8 cellular contexts compared by ENCODE assay signal in genomic region chr2:127675335-127676261, GRCh38. TPM values are rescaled to one million over a fixed set of nuclear protein-coding genes. Genes with fewer than 3 reads are reported as not detected.
DNase-seq lines count a peak whose midpoint lies in the region; ATAC-seq and TF ChIP-seq lines count a peak whose summit lies in the region.

Gene LIMS2 (minus strand): TSS chr2:127675530. CDS start chr2:127675024, 506 bp downstream.

- no peaks in the 10 kb centered on the region for H3K9me3 ChIP-seq in HUES48 (ENCODE audit: control insufficient read depth, insufficient read depth, low read length)

- CTCF ChIA-PET in BJ (lab: Yijun Ruan, JAX) = interaction anchor here (0.6 to 3.6 kb wide), 16 partner anchors 10 to 176 kb away, joined by 3 to 24 read pairs (median 3); no protein-coding TSS in a partner anchor

- peak within 1 kb of the TSS; percentile 60 for H3K4me3 ChIP-seq in BJ (ENCODE audit: low read depth, low read length)
- peak within 1 kb of the TSS; percentile 68 for H3K4me3 ChIP-seq in HUES48 (ENCODE audit: low read depth, low read length)
- peak within 1 kb of the TSS; percentile 52 for H3K4me3 ChIP-seq in brain microvascular endothelial cell (ENCODE audit: low read depth, low read length)

- H3K27ac ChIP-seq in HUES48 (ENCODE audit: low read depth, low read length) = no peak within 1 kb of the TSS
- no peak within 1 kb of the TSS for H3K27ac ChIP-seq in brain microvascular endothelial cell

- POLR2A ChIA-PET in BJ (lab: Charles Lee) = interaction anchor here (0.5 to 0.7 kb wide), 3 partner anchors 11 to 262 kb away, joined by 3 to 4 read pairs (median 3); no protein-coding TSS in a partner anchor

- peaks cover 4% of the 10 kb centered on the region for H3K36me3 ChIP-seq in BJ (ENCODE audit: control insufficient read depth, insufficient read depth, low read length)
- H3K36me3 ChIP-seq in HUES48 (ENCODE audit: control insufficient read depth, insufficient read depth, low read length) = no peaks in the 10 kb centered on the region
- no peaks in the 10 kb centered on the region for H3K36me3 ChIP-seq in brain microvascular endothelial cell (replicated peaks)

- in situ Hi-C loops in brain microvascular endothelial cell (cut with HindIII; ENCODE audit: low pct_ligation_motif_present, low sequenced_read_pairs) = no loop called here

- H3K36me3 Mint-ChIP-seq in stimulated activated effector memory CD8-positive, alpha-beta T cell treated with anti-CD3 and anti-CD28 coated beads, Interleukin-12 subunit alpha, Interleukin-12 subunit beta, amount 100 ng/mL, for 72 hours = no peaks in the 10 kb centered on the region

- peaks cover 8% of the 10 kb centered on the region for H3K4me1 ChIP-seq in HUES48 (ENCODE audit: control insufficient read depth, insufficient read depth, low read length)

- peaks cover 12% of the 10 kb centered on the region for H3K27me3 ChIP-seq in BJ (ENCODE audit: control insufficient read depth, insufficient read depth, low read length)
- H3K27me3 ChIP-seq in HUES48 (ENCODE audit: control insufficient read depth, insufficient read depth, low read length) = peaks cover 56% of the 10 kb centered on the region
- no peaks in the 10 kb centered on the region for H3K27me3 ChIP-seq in brain microvascular endothelial cell (replicated peaks)

- peak; percentile 26; the same call in 1 of the 2 replicates for TF ChIP-seq CTCF in BJ (IDR thresholded peaks at IDR 0.05; ENCODE audit: insufficient read depth, low read depth, low read length)
- no peak for TF ChIP-seq CTCF in brain microvascular endothelial cell (IDR thresholded peaks at IDR 0.05; ENCODE audit: low read depth, low read length, missing control alignments)

- no peaks in the 10 kb centered on the region for H3K9me3 Mint-ChIP-seq in stimulated activated effector memory CD8-positive, alpha-beta T cell treated with anti-CD3 and anti-CD28 coated beads, Interleukin-12 subunit alpha, Interleukin-12 subunit beta, amount 100 ng/mL, for 72 hours

- peak; percentile 37 for DNase-seq in BJ (ENCODE audit: low read depth)
- no peak for DNase-seq in brain microvascular endothelial cell
- peak; percentile 74 for DNase-seq in islet precursor cell
- no peak for DNase-seq in stimulated activated effector memory CD8-positive, alpha-beta T cell treated with anti-CD3 and anti-CD28 coated beads, Interleukin-12 subunit alpha, Interleukin-12 subunit beta, amount 100 ng/mL, for 72 hours (ENCODE audit: low spot score in 2 of 2)
- no peak for DNase-seq in activated gamma-delta T cell (lab: John Stamatoyannopoulos, UW)
- no peak for DNase-seq in SK-N-DZ (ENCODE audit: low spot score)

- peaks cover 11% of the 10 kb centered on the region for H3K4me1 Mint-ChIP-seq in stimulated activated effector memory CD8-positive, alpha-beta T cell treated with anti-CD3 and anti-CD28 coated beads, Interleukin-12 subunit alpha, Interleukin-12 subunit beta, amount 100 ng/mL, for 72 hours

- no peak for ATAC-seq in stimulated activated effector memory CD8-positive, alpha-beta T cell treated with anti-CD3 and anti-CD28 coated beads, Interleukin-12 subunit alpha, Interleukin-12 subunit beta, amount 100 ng/mL, for 72 hours
- no peak for ATAC-seq in GM21526 (IDR thresholded peaks at IDR 0.05; ENCODE audit: low FRiP score, unreplicated experiment)

- no peak within 1 kb of the TSS for H3K27ac Mint-ChIP-seq in stimulated activated effector memory CD8-positive, alpha-beta T cell treated with anti-CD3 and anti-CD28 coated beads, Interleukin-12 subunit alpha, Interleukin-12 subunit beta, amount 100 ng/mL, for 72 hours

- H3K4me3 Mint-ChIP-seq in stimulated activated effector memory CD8-positive, alpha-beta T cell treated with anti-CD3 and anti-CD28 coated beads, Interleukin-12 subunit alpha, Interleukin-12 subunit beta, amount 100 ng/mL, for 72 hours = peak within 1 kb of the TSS; percentile 68

- no peak within 1 kb of the TSS for H3K9ac ChIP-seq in HUES48 (ENCODE audit: low read depth, low read length)

RNA-seq across cellular contexts. Expression of gene LIMS2, which starts in this region (rescaled TPM):
- polyA plus RNA-seq in BJ (2011; rRNA removed) = 33.2 and 46.1 TPM in 2 replicates
- 51.5 and 88.1 TPM in 2 replicates for polyA minus RNA-seq in BJ (2011; rRNA and poly(A)+ RNA removed)
- 4.7 and 7.0 TPM in 2 replicates for polyA plus RNA-seq in SK-N-DZ (2014; cell fraction: cytosol; rRNA removed)
- 1.4 and 1.9 TPM in 2 replicates for polyA plus RNA-seq in SK-N-DZ (2014; cell fraction: nucleus; rRNA removed)

Comparison
In these comparisons a context has a peak if more than half of its experiments do, and no peak if none do; other contexts are left out.
1. DNase-seq: peak in BJ (single experiment) and islet precursor cell (single experiment); none in brain microvascular endothelial cell (single experiment), stimulated activated effector memory CD8-positive, alpha-beta T cell treated with anti-CD3 and anti-CD28 coated beads, Interleukin-12 subunit alpha, Interleukin-12 subunit beta, amount 100 ng/mL, for 72 hours (0 of 2), activated gamma-delta T cell (single experiment) and SK-N-DZ (single experiment).
2. Peak in every context shown above with its lines, with median percentiles within 50 percentile points of each other: H3K4me3 ChIP-seq.